ENCODE assay signal across 8 cellular contexts in genomic region chr20:11267131-11267761, GRCh38.
A peak's percentile ranks its signal among the peaks of the same experiment; 100 is the strongest.
DNase-seq lines count a peak whose midpoint lies in the region; ATAC-seq lines count a peak whose summit lies in the region.

No MANE protein-coding gene starts in this region.

- H4K5ac ChIP-seq in mesendoderm (ENCODE audit: low read length): no peak overlapping the region

- WGBS in mesendoderm (ENCODE audit: extremely low coverage, insufficient coverage, low lambda C conversion rate): no CpG with 5 or more reads among the region's 5 CpGs

- H3K36me3 ChIP-seq in mesendoderm (ENCODE audit: control insufficient read depth, insufficient read depth, low read length): no peaks in the 10 kb centered on the region

- peaks cover 10% of the 10 kb centered on the region for H3K4me1 ChIP-seq in mesendoderm (ENCODE audit: control insufficient read depth, low read depth, low read length)

- no peak overlapping the region for H3K4me3 ChIP-seq in mesendoderm (ENCODE audit: low read length)

- intact Hi-C loops in posterior vena cava (cut with DNase I): no loop called here

- H3K9ac ChIP-seq in mesendoderm (ENCODE audit: low read length): no peak overlapping the region

- peak overlapping the region; percentile 82 for H3K18ac ChIP-seq in mesendoderm (ENCODE audit: low read length)

- H3K79me2 ChIP-seq in mesendoderm (ENCODE audit: control insufficient read depth, insufficient read depth, low read length): no peaks in the 10 kb centered on the region

- ATAC-seq in HG02571 (IDR thresholded peaks at IDR 0.05; ENCODE audit: unreplicated experiment): peak; percentile 61

- H3K27ac ChIP-seq in mesendoderm (ENCODE audit: low read depth, low read length): peak overlapping the region; percentile 30

- no peak overlapping the region for H3K4me2 ChIP-seq in mesendoderm (ENCODE audit: low read length)

- H2BK5ac ChIP-seq in mesendoderm (ENCODE audit: low read length): no peak overlapping the region

- H3K23ac ChIP-seq in mesendoderm (ENCODE audit: low read length): no peak overlapping the region

- H3K79me1 ChIP-seq in mesendoderm (ENCODE audit: low read length): no peaks in the 10 kb centered on the region

- H3K56ac ChIP-seq in mesendoderm (ENCODE audit: low read length): peak overlapping the region; percentile 51

- H3K4ac ChIP-seq in mesendoderm (ENCODE audit: low read depth, low read length): no peak overlapping the region

- H2BK120ac ChIP-seq in mesendoderm (ENCODE audit: low read depth, low read length): no peak overlapping the region

- no peaks in the 10 kb centered on the region for H3K27me3 ChIP-seq in mesendoderm (ENCODE audit: insufficient read depth, low read length, poor library complexity)

- H2BK15ac ChIP-seq in mesendoderm (replicated peaks; ENCODE audit: low read depth): no peak overlapping the region

- H2AK5ac ChIP-seq in mesendoderm (ENCODE audit: low read length): no peak overlapping the region

- DNase-seq in ELF-1 (ENCODE audit: low read depth, low spot score): peak; percentile 81
- peak; percentile 26 for DNase-seq in NCI-H460 (ENCODE audit: extremely low read depth, low read depth)
- DNase-seq in dermis microvascular lymphatic vessel endothelial cell (ENCODE audit: low read depth in 2 of 2): peak; percentile 77 to 96
- peak; percentile 96 for DNase-seq in mesendoderm
- no peak for DNase-seq in posterior vena cava (ENCODE audit: low spot score)
- no peak for DNase-seq in cerebellar cortex (ENCODE audit: low spot score)
- no peak for DNase-seq in NCI-H2171 (lab: John Stamatoyannopoulos, UW)

- no peak overlapping the region for H4K8ac ChIP-seq in mesendoderm (ENCODE audit: low read depth, low read length)

Comparison
In these comparisons a context has a peak if more than half of its experiments do, and no peak if none do; other contexts are left out.
1. DNase-seq: peak in ELF-1 (single experiment), NCI-H460 (single experiment), dermis microvascular lymphatic vessel endothelial cell (2 of 2) and mesendoderm (single experiment); none in posterior vena cava (single experiment), cerebellar cortex (single experiment) and NCI-H2171 (single experiment).